ENCODE assay signal across 28 cellular contexts in genomic region chr11:1672613-1673400, GRCh38. TPM values are rescaled to one million over a fixed set of nuclear protein-coding genes. Genes with fewer than 3 reads are reported as not detected.
"Had no signal": no experiment of that assay in that cellular context is flagged by ENCODE, and none has a peak within 500 bp of the region (broad histone marks: within the 10 kb centered on the region; RNA-seq: fewer than 3 reads in every experiment).

No MANE protein-coding gene starts in this region.

- H3K36me3 Mint-ChIP-seq: activated naive CD8-positive, alpha-beta T cell treated with anti-CD3 and anti-CD28 coated beads, Interleukin-2, amount 10 ng/mL, durations not matched to agents 7 days and 5 days; mesothelial cell of epicardium; naive thymus-derived CD8-positive, alpha-beta T cell; stimulated activated memory B cell treated with anti-CD40 and anti-IgM and Interleukin-4, amounts not matched to agents 10 μg/mL and 1 μg/mL and 100 μg/mL, for 72 hours had no signal

- H3K27ac Mint-ChIP-seq: activated naive CD8-positive, alpha-beta T cell treated with anti-CD3 and anti-CD28 coated beads, Interleukin-2, amount 10 ng/mL, durations not matched to agents 7 days and 5 days; activated T-helper 2 cell treated with anti-CD3 and anti-CD28 coated beads, Interferon-gamma antibody, Interleukin-2, Interleukin-4, amounts not matched to agents 10 μg/mL and 5 μg/mL and 100 μg/mL, durations not matched to agents 14 hours and 24 hours and 36 hours; naive thymus-derived CD8-positive, alpha-beta T cell; stimulated activated memory B cell treated with anti-CD40 and anti-IgM and Interleukin-4, amounts not matched to agents 10 μg/mL and 1 μg/mL and 100 μg/mL, for 72 hours had no signal

- H3K4me1 ChIP-seq: esophagus squamous epithelium, gastrocnemius medialis, psoas muscle, right atrium auricular region had no signal

- H3K36me3 ChIP-seq: esophagus squamous epithelium, gastrocnemius medialis, right atrium auricular region had no signal

- H3K4me2 ChIP-seq: SK-N-SH had no signal

- ATAC-seq: activated T-cell treated with anti-CD3 and anti-CD28 coated beads, Interleukin-2, amount 50 U/mL, for 4 hours; gastrocnemius medialis; left cardiac atrium; naive thymus-derived CD8-positive, alpha-beta T cell; psoas muscle; stimulated activated memory B cell treated with anti-CD40 and anti-IgM and Interleukin-4, amounts not matched to agents 10 μg/mL and 1 μg/mL and 100 μg/mL, for 72 hours had no signal

- H3K4me1 Mint-ChIP-seq: activated naive CD8-positive, alpha-beta T cell treated with anti-CD3 and anti-CD28 coated beads, Interleukin-2, amount 10 ng/mL, durations not matched to agents 7 days and 5 days; stimulated activated memory B cell treated with anti-CD40 and anti-IgM and Interleukin-4, amounts not matched to agents 10 μg/mL and 1 μg/mL and 100 μg/mL, for 72 hours had no signal

- H3K9me2 ChIP-seq: SK-N-SH had no signal

- H3K27ac ChIP-seq: coronary artery, esophagus squamous epithelium, gastrocnemius medialis, psoas muscle, right atrium auricular region, VCaP had no signal

- H3K9me3 Mint-ChIP-seq: activated T-cell treated with anti-CD3 and anti-CD28 coated beads, Interleukin-2, amount 50 U/mL, for 4 hours; mesothelial cell of epicardium; naive thymus-derived CD8-positive, alpha-beta T cell had no signal

- DNase-seq: activated CD4-positive, alpha-beta T cell treated with anti-CD3 and anti-CD28 coated beads, Interleukin-2, amount 50 U/mL, for 4 hours; activated CD8-positive, alpha-beta memory T cell treated with anti-CD3 and anti-CD28 coated beads, Interleukin-2, amount 50 U/mL, for 48 hours; activated naive CD4-positive, alpha-beta T cell; activated naive CD8-positive, alpha-beta T cell treated with anti-CD3 and anti-CD28 coated beads, Interleukin-2, amount 10 ng/mL, durations not matched to agents 7 days and 5 days; activated T-cell treated with anti-CD3 and anti-CD28 coated beads, Interleukin-2, amount 50 U/mL, for 4 hours; amniotic stem cell; cerebellar nuclear complex; esophagus squamous epithelium; gastrocnemius medialis; hypothalamus; left cardiac atrium; naive thymus-derived CD8-positive, alpha-beta T cell; psoas muscle; SK-N-SH; stimulated activated CD4-positive, alpha-beta T cell treated with anti-CD3 and anti-CD28 coated beads, Interleukin-2, amount 100 ng/mL, for 24 hours; trophoblast cell had no signal

- H3K9ac ChIP-seq: SK-N-SH had no signal

- H3K9me3 ChIP-seq: esophagus squamous epithelium, gastrocnemius medialis, psoas muscle, right atrium auricular region, SK-N-SH had no signal

- H3K4me3 Mint-ChIP-seq: activated naive CD8-positive, alpha-beta T cell treated with anti-CD3 and anti-CD28 coated beads, Interleukin-2, amount 10 ng/mL, durations not matched to agents 7 days and 5 days; activated T-cell treated with anti-CD3 and anti-CD28 coated beads, Interleukin-2, amount 50 U/mL, for 4 hours; mesothelial cell of epicardium; naive thymus-derived CD8-positive, alpha-beta T cell; stimulated activated memory B cell treated with anti-CD40 and anti-IgM and Interleukin-4, amounts not matched to agents 10 μg/mL and 1 μg/mL and 100 μg/mL, for 72 hours had no signal

- H3K4me3 ChIP-seq: coronary artery, esophagus squamous epithelium, gastrocnemius medialis, lung, psoas muscle, right atrium auricular region had no signal

- H3K27me3 ChIP-seq: right atrium auricular region had no signal

RNA-seq across cellular contexts. Expression of gene KRTAP5-6, which starts 24.2 kb away (rescaled TPM):
- total RNA-seq: activated CD8-positive, alpha-beta memory T cell treated with anti-CD3 and anti-CD28 coated beads for 36 hours; activated naive CD8-positive, alpha-beta T cell treated with anti-CD3 and anti-CD28 coated beads, Interleukin-2, amount 10 ng/mL, durations not matched to agents 7 days and 5 days; activated T-cell treated with anti-CD3 and anti-CD28 coated beads, Interleukin-2, amount 50 U/mL, for 4 hours; activated T-helper 2 cell treated with anti-CD3 and anti-CD28 coated beads, Interferon-gamma antibody, Interleukin-2, Interleukin-4, amounts not matched to agents 10 μg/mL and 5 μg/mL and 100 μg/mL, durations not matched to agents 14 hours and 24 hours and 36 hours; esophagus squamous epithelium; gastrocnemius medialis; left cardiac atrium; lung; mesothelial cell of epicardium; naive thymus-derived CD8-positive, alpha-beta T cell; osteocyte; psoas muscle; right atrium auricular region; skeletal muscle tissue; T-helper 2 cell treated with Interferon-gamma antibody and Interleukin-4, amounts not matched to agents 100 ng/mL and 5 ng/mL, for 36 hours; temporal lobe had no signal
- polyA plus RNA-seq: lung; naive thymus-derived CD8-positive, alpha-beta T cell; psoas muscle; SK-N-SH had no signal

RNA-seq across cellular contexts. Expression of gene KRTAP5-5, which starts 43.2 kb away (rescaled TPM):
- total RNA-seq: activated CD8-positive, alpha-beta memory T cell treated with anti-CD3 and anti-CD28 coated beads for 36 hours; activated naive CD8-positive, alpha-beta T cell treated with anti-CD3 and anti-CD28 coated beads, Interleukin-2, amount 10 ng/mL, durations not matched to agents 7 days and 5 days; activated T-cell treated with anti-CD3 and anti-CD28 coated beads, Interleukin-2, amount 50 U/mL, for 4 hours; activated T-helper 2 cell treated with anti-CD3 and anti-CD28 coated beads, Interferon-gamma antibody, Interleukin-2, Interleukin-4, amounts not matched to agents 10 μg/mL and 5 μg/mL and 100 μg/mL, durations not matched to agents 14 hours and 24 hours and 36 hours; esophagus squamous epithelium; gastrocnemius medialis; left cardiac atrium; lung; mesothelial cell of epicardium; naive thymus-derived CD8-positive, alpha-beta T cell; osteocyte; psoas muscle; right atrium auricular region; skeletal muscle tissue; T-helper 2 cell treated with Interferon-gamma antibody and Interleukin-4, amounts not matched to agents 100 ng/mL and 5 ng/mL, for 36 hours; temporal lobe had no signal
- polyA plus RNA-seq: lung; naive thymus-derived CD8-positive, alpha-beta T cell; psoas muscle; SK-N-SH had no signal

RNA-seq across cellular contexts. Expression of gene KRTAP5-4, which starts 50.9 kb away (rescaled TPM):
- total RNA-seq: activated CD8-positive, alpha-beta memory T cell treated with anti-CD3 and anti-CD28 coated beads for 36 hours; activated naive CD8-positive, alpha-beta T cell treated with anti-CD3 and anti-CD28 coated beads, Interleukin-2, amount 10 ng/mL, durations not matched to agents 7 days and 5 days; activated T-cell treated with anti-CD3 and anti-CD28 coated beads, Interleukin-2, amount 50 U/mL, for 4 hours; activated T-helper 2 cell treated with anti-CD3 and anti-CD28 coated beads, Interferon-gamma antibody, Interleukin-2, Interleukin-4, amounts not matched to agents 10 μg/mL and 5 μg/mL and 100 μg/mL, durations not matched to agents 14 hours and 24 hours and 36 hours; esophagus squamous epithelium; gastrocnemius medialis; left cardiac atrium; lung; mesothelial cell of epicardium; naive thymus-derived CD8-positive, alpha-beta T cell; osteocyte; psoas muscle; right atrium auricular region; skeletal muscle tissue; T-helper 2 cell treated with Interferon-gamma antibody and Interleukin-4, amounts not matched to agents 100 ng/mL and 5 ng/mL, for 36 hours had no signal
- polyA plus RNA-seq: lung; naive thymus-derived CD8-positive, alpha-beta T cell; psoas muscle; SK-N-SH had no signal
